ENCODE assay signal across 1 cellular context in genomic region chr1:29503441-29503840, GRCh38.
TF ChIP-seq lines count a peak whose summit lies in the region.

No MANE protein-coding gene starts in this region.

TF ChIP-seq in GM23338, 12 proteins besides CTCF, POLR2A, EP300 and RAD21 (continued from another document):
- TF ChIP-seq REST (IDR thresholded peaks at IDR 0.05; ENCODE audit: unreplicated experiment), result no peak
- no peak for TF ChIP-seq CREB1 (CRISPR knock-in tag; IDR thresholded peaks at IDR 0.05; ENCODE audit: low read depth)
- TF ChIP-seq JUNB (IDR thresholded peaks at IDR 0.05; ENCODE audit: unreplicated experiment), result no peak
- no peak for TF ChIP-seq ETS1 (IDR thresholded peaks at IDR 0.05)
